ENCODE assay signal across 23 cellular contexts in genomic region chr5:37712750-37713149, GRCh38.
"Had no signal": no experiment of that assay in that cellular context is flagged by ENCODE, and none has a peak within 500 bp of the region (broad histone marks: within the 10 kb centered on the region; RNA-seq: fewer than 3 reads in every experiment).

No MANE protein-coding gene starts in this region.

- DNase-seq: colonic mucosa; cortex of kidney; dermis blood vessel endothelial cell; dorsolateral prefrontal cortex; effector CD4-positive, alpha-beta T cell; effector memory CD4-positive, alpha-beta T cell; effector memory CD8-positive, alpha-beta T cell; endodermal cell; erythroblast; esophagus squamous epithelium; foreskin fibroblast; foreskin keratinocyte; foreskin melanocyte; gastrocnemius medialis; glutamatergic neuron; head of caudate nucleus; heart left ventricle; heart right ventricle had no signal

- H3K4me3 ChIP-seq: colonic mucosa, coronary artery, dorsolateral prefrontal cortex, esophagus muscularis mucosa, esophagus squamous epithelium, gastrocnemius medialis, gastroesophageal sphincter, heart left ventricle, heart right ventricle had no signal

- H3K27ac ChIP-seq: colonic mucosa, coronary artery, dorsolateral prefrontal cortex, epithelial cell of prostate, esophagus muscularis mucosa, esophagus squamous epithelium, foreskin keratinocyte, gastrocnemius medialis, gastroesophageal sphincter, heart left ventricle, heart right ventricle had no signal

- ATAC-seq: effector memory CD8-positive, alpha-beta T cell; esophagus mucosa; foreskin keratinocyte; gastrocnemius medialis; gastroesophageal sphincter; heart left ventricle; heart right ventricle had no signal

- H3K36me3 ChIP-seq: colonic mucosa, esophagus muscularis mucosa, gastrocnemius medialis, gastroesophageal sphincter had no signal

- H3K9me3 ChIP-seq: colonic mucosa, esophagus muscularis mucosa, esophagus squamous epithelium, gastrocnemius medialis, gastroesophageal sphincter, heart left ventricle, heart right ventricle had no signal

- H3K27me3 ChIP-seq: colonic mucosa, dorsolateral prefrontal cortex, esophagus muscularis mucosa, esophagus squamous epithelium, foreskin keratinocyte, gastrocnemius medialis, gastroesophageal sphincter, heart left ventricle, heart right ventricle had no signal
